8 cellular contexts compared by ENCODE assay signal in genomic region chr4:113645771-113646455, GRCh38.
A peak's percentile ranks its signal among the peaks of the same experiment; 100 is the strongest.
DNase-seq lines count a peak whose midpoint lies in the region; ATAC-seq, FAIRE-seq and TF ChIP-seq lines count a peak whose summit lies in the region.
"Had no signal": no experiment of that assay in that cellular context is flagged by ENCODE, and none has a peak within 500 bp of the region (broad histone marks: within the 10 kb centered on the region; RNA-seq: fewer than 3 reads in every experiment).

No MANE protein-coding gene starts in this region.

- H3K4me1 Mint-ChIP-seq in H9 = peaks cover 24 to 31% of the 10 kb centered on the region in 2 experiments

- no peak overlapping the region for H2BK20ac ChIP-seq in H9 (ENCODE audit: low read depth, low read length, poor library complexity, severe bottlenecking)

- no peak overlapping the region for H2BK15ac ChIP-seq in H9 (ENCODE audit: low read depth, low read length)

- no peaks in the 10 kb centered on the region for H3K36me3 ChIP-seq in cardiac muscle cell

- TF ChIP-seq CTCF in H9 (conservative IDR thresholded peaks at IDR 0.05) (no peak), cardiac muscle cell (IDR thresholded peaks at IDR 0.05; ENCODE audit: low read depth, low read length) (no peak)

- no peak overlapping the region for H3K9ac ChIP-seq in H9 (ENCODE audit: extremely low read depth, insufficient read length, low read length)

- no peaks in the 10 kb centered on the region for H3K79me2 ChIP-seq in H9 (ENCODE audit: insufficient read depth, low read length)

- H3K23me2 ChIP-seq in H9 (ENCODE audit: insufficient read length, low read depth, low read length, poor library complexity, severe bottlenecking) = no peaks in the 10 kb centered on the region

- no peak overlapping the region for H4K91ac ChIP-seq in H9 (ENCODE audit: insufficient read length, low read depth, low read length)

- no peak overlapping the region for H4K5ac ChIP-seq in H9 (ENCODE audit: insufficient read length, low read depth, low read length)

- H3T11ph ChIP-seq in H9 (ENCODE audit: low read length) = no peak overlapping the region

- H3K27me3 ChIP-seq in H9 (ENCODE audit: insufficient read depth, low read length) (no peaks in the 10 kb centered on the region), cardiac muscle cell (no peaks in the 10 kb centered on the region)

- no peaks in the 10 kb centered on the region for H3K27me3 Mint-ChIP-seq in H9 (ENCODE audit: low read depth)
- H3K27me3 Mint-ChIP-seq: T-cell had no signal

- H4K8ac ChIP-seq in H9 (replicated peaks; ENCODE audit: insufficient read length, low read depth, low read length) = no peak overlapping the region

- H3K79me1 ChIP-seq in H9 (ENCODE audit: insufficient read depth, low read depth, low read length, poor library complexity, severe bottlenecking) = no peaks in the 10 kb centered on the region

- H3K9me3 Mint-ChIP-seq in H9 = no peaks in the 10 kb centered on the region
- H3K9me3 Mint-ChIP-seq: T-cell had no signal

- no peak overlapping the region for H3K4ac ChIP-seq in H9 (ENCODE audit: low read depth, low read length)

- H3K18ac ChIP-seq in H9 (ENCODE audit: insufficient read length, low read depth, low read length) = no peak overlapping the region

- H2AFZ ChIP-seq in H9 (ENCODE audit: low read length) = no peak overlapping the region

- H3K9me3 ChIP-seq in H9 (ENCODE audit: control insufficient read depth, low read depth, low read length) (no peaks in the 10 kb centered on the region), cardiac muscle cell (ENCODE audit: low read depth) (no peaks in the 10 kb centered on the region)

- peak overlapping the region; percentile 91 to 98 (median 92); a peak in 6 of 7 replicates for H3K27ac Mint-ChIP-seq in H9
- H3K27ac Mint-ChIP-seq: T-cell had no signal

- no peak overlapping the region for H3K56ac ChIP-seq in H9 (ENCODE audit: insufficient read length, low read depth, low read length)

- no peak overlapping the region for H3K4me3 Mint-ChIP-seq in H9
- H3K4me3 Mint-ChIP-seq: T-cell had no signal

- no peak overlapping the region for H3K14ac ChIP-seq in H9 (ENCODE audit: insufficient read depth, low read length)

- peaks cover 8% of the 10 kb centered on the region; the same call in 1 of the 2 replicates for H3K4me1 ChIP-seq in H9 (ENCODE audit: insufficient read depth, low read length)
- H3K4me1 ChIP-seq in cardiac muscle cell (ENCODE audit: low read depth) = peaks cover 10% of the 10 kb centered on the region

- H3K4me2 ChIP-seq in H9 (ENCODE audit: insufficient read depth, insufficient read length, low read length) = no peak overlapping the region

- H2BK5ac ChIP-seq in H9 (ENCODE audit: insufficient read length, low read length) = no peak overlapping the region

- no peaks in the 10 kb centered on the region; a peak in 1 of 7 replicates for H3K36me3 Mint-ChIP-seq in H9 (ENCODE audit: insufficient read depth in 1 of 3, low read depth in 3 of 3)

- DNase-seq in H9 = peak; percentile 41
- DNase-seq in RCC 7860 (ENCODE audit: low spot score) = peak; percentile 67
- peak in 1 of 2 donors; percentile 68 for DNase-seq in cardiac muscle cell (ENCODE audit: low read depth in 1 of 2, low spot score in 1 of 2)
- DNase-seq in pulmonary artery endothelial cell (ENCODE audit: low read depth, low spot score) = peak; percentile 45
- DNase-seq: T-cell had no signal

- H4K20me1 ChIP-seq in H9 (ENCODE audit: control insufficient read depth, insufficient read depth, insufficient read length) = no peaks in the 10 kb centered on the region

- H3K27ac ChIP-seq in H9 (ENCODE audit: insufficient read length, low read depth, low read length) (peak overlapping the region; percentile 90), cardiac muscle cell (peak overlapping the region; percentile 11)

- no peak overlapping the region for H2AK5ac ChIP-seq in H9 (ENCODE audit: insufficient read length, low read length)

- H2BK120ac ChIP-seq in H9 (ENCODE audit: low read depth, low read length, poor library complexity, severe bottlenecking) = no peak overlapping the region

- no peak overlapping the region for H2BK12ac ChIP-seq in H9 (ENCODE audit: insufficient read length, low read depth, low read length)

- FAIRE-seq in RCC 7860 (lab: Jason Lieb, UNC) = peak; percentile 78

- H3K4me3 ChIP-seq in cardiac muscle cell = no peak overlapping the region

- H3K23ac ChIP-seq in H9 (ENCODE audit: insufficient read length, low read depth, low read length) = no peak overlapping the region

- ATAC-seq in GM19035 (IDR thresholded peaks at IDR 0.05; ENCODE audit: unreplicated experiment) (no peak), HG03039 (IDR thresholded peaks at IDR 0.05; ENCODE audit: unreplicated experiment) (no peak), GM19455 (IDR thresholded peaks at IDR 0.05; ENCODE audit: unreplicated experiment) (no peak)
- ATAC-seq: T-cell had no signal

- no CpG with 5 or more reads among the region's 5 CpGs for WGBS in H9 (ENCODE audit: extremely low coverage, insufficient read length, low lambda C conversion rate)
